ENCODE assay signal across 10 cellular contexts in genomic region chr6:83260577-83260976, GRCh38.
"Had no signal": no experiment of that assay in that cellular context is flagged by ENCODE, and none has a peak within 500 bp of the region (broad histone marks: within the 10 kb centered on the region; RNA-seq: fewer than 3 reads in every experiment).

No MANE protein-coding gene starts in this region.

- H3K9me3 Mint-ChIP-seq: GM23338, HFFc6 had no signal

- H2AFZ ChIP-seq: GM23338 had no signal

- FAIRE-seq: H1, HepG2 had no signal

- H3K9ac ChIP-seq: KMS-11 had no signal

- H3K4me3 ChIP-seq: GM23338 had no signal

- H3K4me3 Mint-ChIP-seq: GM23338, HFFc6 had no signal

- DNase-seq: H7, HCEC 1CT, HFFc6, Karpas-422, KBM-7 had no signal

- ATAC-seq: GM23338, HepG2 had no signal

- H3K4me2 ChIP-seq: GM23338, KMS-11 had no signal

- H3K27ac ChIP-seq: HL-60, KMS-11 had no signal

- H3K4me1 Mint-ChIP-seq: GM23338 had no signal

- H3K27ac Mint-ChIP-seq: GM23338, HFFc6 had no signal
